17 cellular contexts compared by ENCODE assay signal in genomic region chr4:5370286-5370685, GRCh38.
DNase-seq lines count a peak whose midpoint lies in the region; ATAC-seq, FAIRE-seq and TF ChIP-seq lines count a peak whose summit lies in the region.
"Had no signal": no experiment of that assay in that cellular context is flagged by ENCODE, and none has a peak within 500 bp of the region (broad histone marks: within the 10 kb centered on the region; RNA-seq: fewer than 3 reads in every experiment).

No MANE protein-coding gene starts in this region.

- H3K27ac Mint-ChIP-seq in CD4-positive, alpha-beta T cell = no peak overlapping the region
- H3K27ac Mint-ChIP-seq: CD4-positive, alpha-beta memory T cell had no signal

- ATAC-seq in CD4-positive, alpha-beta T cell (ENCODE audit: poor library complexity) = no peak

- no peak overlapping the region for H3K4me3 ChIP-seq in epithelial cell of proximal tubule (ENCODE audit: low read depth, low read length)
- H3K4me3 ChIP-seq: thoracic aorta had no signal

- no peak overlapping the region for H3K27ac ChIP-seq in CD4-positive, alpha-beta T cell (ENCODE audit: low read depth, low read length)
- H3K27ac ChIP-seq: thoracic aorta had no signal

- H3K27me3 ChIP-seq in CD4-positive, alpha-beta T cell (ENCODE audit: control insufficient read depth, insufficient read depth, low read length) = no peaks in the 10 kb centered on the region

- FAIRE-seq in urothelium cell line (lab: Jason Lieb, UNC) = no peak
- FAIRE-seq: H54 had no signal

- H3K27me3 Mint-ChIP-seq in CD4-positive, alpha-beta T cell = no peaks in the 10 kb centered on the region

- CTCF ChIA-PET in CD4-positive, alpha-beta T cell (lab: Charles Lee) = no interaction called here

- DNase-seq in EL (peak; percentile 83), RKO (ENCODE audit: low spot score) (peak; percentile 18), epithelial cell of proximal tubule (ENCODE audit: low read depth) (peak; percentile 23), urothelium cell line (ENCODE audit: low spot score) (peak; percentile 29), NCI-H1048 (lab: John Stamatoyannopoulos, UW) (no peak)
- DNase-seq in CD4-positive, alpha-beta T cell = no peak
- DNase-seq in activated CD4-positive, alpha-beta T cell treated with anti-CD3 and anti-CD28 coated beads, Interleukin-2, amount 50 U/mL, for 1 hour = no peak
- DNase-seq: activated CD8-positive, alpha-beta memory T cell treated with anti-CD3 and anti-CD28 coated beads, Interleukin-2, amount 50 U/mL, for 4 hours; anterior cingulate cortex; CD4-positive, alpha-beta memory T cell; KBM-7; NCI-H2227 treated with DMSO at 0.1 percent for 48 hours; occipital lobe; stimulated activated CD4-positive, alpha-beta T cell treated with anti-CD3 and anti-CD28 coated beads, Interleukin-4, amount 100 ng/mL, for 24 hours; T-helper 9 cell had no signal

- no peak overlapping the region for H3K4me3 Mint-ChIP-seq in CD4-positive, alpha-beta T cell
- H3K4me3 Mint-ChIP-seq: CD4-positive, alpha-beta memory T cell had no signal

- H3K9me3 ChIP-seq in CD4-positive, alpha-beta T cell (ENCODE audit: control insufficient read depth, low read length) = no peaks in the 10 kb centered on the region
- H3K9me3 ChIP-seq: thoracic aorta had no signal

- intact Hi-C loops in CD4-positive, alpha-beta T cell (cut with DNase I, micrococcal nuclease) = no loop called here

- no peaks in the 10 kb centered on the region for H3K36me3 Mint-ChIP-seq in CD4-positive, alpha-beta T cell (ENCODE audit: low read depth)
- H3K36me3 Mint-ChIP-seq: CD4-positive, alpha-beta memory T cell had no signal

- H3K9me3 Mint-ChIP-seq in CD4-positive, alpha-beta T cell = no peaks in the 10 kb centered on the region

- POLR2A ChIA-PET in CD4-positive, alpha-beta T cell (lab: Charles Lee) = no interaction called here

- no peaks in the 10 kb centered on the region for H3K4me1 Mint-ChIP-seq in CD4-positive, alpha-beta T cell (ENCODE audit: low read depth)
- H3K4me1 Mint-ChIP-seq: CD4-positive, alpha-beta memory T cell had no signal

- TF ChIP-seq CTCF in epithelial cell of proximal tubule (conservative IDR thresholded peaks at IDR 0.05; ENCODE audit: low read depth, low read length) = no peak
- TF ChIP-seq CTCF in CD4-positive, alpha-beta T cell (IDR thresholded peaks at IDR 0.05) = no peak

Comparison
In these comparisons a context has a peak if more than half of its experiments do, and no peak if none do; other contexts are left out.
1. DNase-seq: peak in EL (single experiment), RKO (single experiment), epithelial cell of proximal tubule (single experiment) and urothelium cell line (single experiment); none in NCI-H1048 (single experiment), CD4-positive, alpha-beta T cell (0 of 10) and activated CD4-positive, alpha-beta T cell treated with anti-CD3 and anti-CD28 coated beads, Interleukin-2, amount 50 U/mL, for 1 hour (single experiment).